ENCODE assay signal across 1 cellular context in the genomic region with DNA sequence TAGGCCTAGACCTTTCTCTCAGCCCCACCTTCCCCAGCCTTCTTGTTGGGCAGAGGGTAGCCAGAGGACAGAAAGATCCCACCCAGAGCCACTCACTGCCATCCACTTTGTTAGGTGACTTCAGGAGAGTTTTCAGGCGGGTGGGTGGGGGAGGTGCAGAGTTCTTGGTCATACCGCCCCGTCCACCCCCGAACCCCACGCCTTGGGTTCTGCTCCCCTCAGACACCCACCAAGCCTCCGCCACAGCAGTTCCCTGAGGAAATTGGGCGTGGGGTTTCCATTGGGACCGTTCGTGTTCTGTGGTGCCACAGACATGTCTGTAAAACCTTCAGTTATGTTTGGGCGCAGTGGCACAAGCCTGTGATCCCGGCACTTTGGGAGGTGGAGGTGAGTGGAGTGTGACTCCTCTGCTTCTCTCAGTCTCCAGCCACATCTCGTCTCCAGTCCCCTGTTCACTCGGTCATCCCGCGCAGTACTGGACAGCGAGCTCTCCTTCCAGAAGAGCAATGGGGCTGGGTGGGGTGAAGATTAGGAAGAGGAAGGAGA.
TF ChIP-seq lines count a peak whose summit lies in the region.

No MANE protein-coding gene starts in this region.

TF ChIP-seq in GM23338, 12 proteins besides CTCF, POLR2A, EP300 and RAD21 (continued from another document):
- TF ChIP-seq ZNF462 (CRISPR knock-in tag; IDR thresholded peaks at IDR 0.05) (no peak), ZNF114 (CRISPR knock-in tag; IDR thresholded peaks at IDR 0.05) (no peak), STAT1 (IDR thresholded peaks at IDR 0.05; ENCODE audit: unreplicated experiment) (no peak), EZH2 (IDR thresholded peaks at IDR 0.05; ENCODE audit: low read depth, unreplicated experiment) (no peak), POLR2AphosphoS5 (IDR thresholded peaks at IDR 0.05; ENCODE audit: low read depth) (no peak), ETS1 (IDR thresholded peaks at IDR 0.05) (no peak), JUNB (IDR thresholded peaks at IDR 0.05; ENCODE audit: unreplicated experiment) (no peak), ZNF331 (CRISPR knock-in tag; IDR thresholded peaks at IDR 0.05; ENCODE audit: low read depth) (no peak)
TF ChIP-seq in GM23338: peak in this region for 0.
